Comparison of ENCODE assay signal across 8 cellular contexts in the genomic region with DNA sequence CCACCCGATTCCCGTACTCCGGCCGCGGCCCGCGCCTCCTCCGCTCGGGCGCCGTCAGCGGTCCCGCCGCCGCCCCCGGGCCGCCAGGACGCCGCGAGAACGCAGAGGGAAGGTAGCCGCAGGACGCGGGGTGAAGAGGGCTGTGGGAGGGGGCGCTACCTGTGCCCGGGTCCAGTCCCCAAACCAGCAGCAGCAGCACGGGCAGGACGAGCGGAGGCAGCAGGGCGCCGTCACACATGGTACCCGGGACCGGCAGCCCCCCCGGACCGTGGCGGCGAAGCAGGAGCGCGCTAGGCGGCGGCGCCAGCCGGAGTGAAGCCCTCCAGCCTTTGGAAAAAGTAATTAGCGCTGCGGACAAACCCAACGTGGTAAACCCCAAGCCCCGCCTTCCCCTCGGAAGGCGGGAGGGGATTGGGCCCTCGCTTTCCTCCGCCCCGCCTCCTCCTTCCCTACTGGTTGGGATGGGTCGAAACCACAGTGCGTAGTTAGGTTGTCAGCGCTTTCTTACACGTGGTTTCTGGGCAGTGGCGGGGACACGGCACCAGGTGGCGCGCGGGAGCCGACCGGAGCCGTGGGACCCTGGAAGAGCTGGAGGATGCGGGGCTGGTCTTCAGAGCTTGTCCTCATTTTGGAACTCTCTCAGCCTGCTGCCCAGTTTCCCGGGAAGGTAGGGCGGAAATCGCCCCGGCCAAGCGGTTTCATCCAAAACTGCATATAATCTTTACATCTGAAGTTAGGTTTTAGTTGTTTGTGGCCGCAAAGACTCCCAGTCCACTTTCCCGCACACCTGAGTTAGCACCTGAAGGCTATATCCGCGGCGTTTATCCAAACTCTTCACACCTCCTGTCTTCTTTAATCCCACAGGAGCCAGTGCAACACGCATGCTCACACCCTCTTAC. TPM values are rescaled to one million over a fixed set of nuclear protein-coding genes. Genes with fewer than 3 reads are reported as not detected.
DNase-seq lines count a peak whose midpoint lies in the region; ATAC-seq lines count a peak whose summit lies in the region.

A gene with protein sequence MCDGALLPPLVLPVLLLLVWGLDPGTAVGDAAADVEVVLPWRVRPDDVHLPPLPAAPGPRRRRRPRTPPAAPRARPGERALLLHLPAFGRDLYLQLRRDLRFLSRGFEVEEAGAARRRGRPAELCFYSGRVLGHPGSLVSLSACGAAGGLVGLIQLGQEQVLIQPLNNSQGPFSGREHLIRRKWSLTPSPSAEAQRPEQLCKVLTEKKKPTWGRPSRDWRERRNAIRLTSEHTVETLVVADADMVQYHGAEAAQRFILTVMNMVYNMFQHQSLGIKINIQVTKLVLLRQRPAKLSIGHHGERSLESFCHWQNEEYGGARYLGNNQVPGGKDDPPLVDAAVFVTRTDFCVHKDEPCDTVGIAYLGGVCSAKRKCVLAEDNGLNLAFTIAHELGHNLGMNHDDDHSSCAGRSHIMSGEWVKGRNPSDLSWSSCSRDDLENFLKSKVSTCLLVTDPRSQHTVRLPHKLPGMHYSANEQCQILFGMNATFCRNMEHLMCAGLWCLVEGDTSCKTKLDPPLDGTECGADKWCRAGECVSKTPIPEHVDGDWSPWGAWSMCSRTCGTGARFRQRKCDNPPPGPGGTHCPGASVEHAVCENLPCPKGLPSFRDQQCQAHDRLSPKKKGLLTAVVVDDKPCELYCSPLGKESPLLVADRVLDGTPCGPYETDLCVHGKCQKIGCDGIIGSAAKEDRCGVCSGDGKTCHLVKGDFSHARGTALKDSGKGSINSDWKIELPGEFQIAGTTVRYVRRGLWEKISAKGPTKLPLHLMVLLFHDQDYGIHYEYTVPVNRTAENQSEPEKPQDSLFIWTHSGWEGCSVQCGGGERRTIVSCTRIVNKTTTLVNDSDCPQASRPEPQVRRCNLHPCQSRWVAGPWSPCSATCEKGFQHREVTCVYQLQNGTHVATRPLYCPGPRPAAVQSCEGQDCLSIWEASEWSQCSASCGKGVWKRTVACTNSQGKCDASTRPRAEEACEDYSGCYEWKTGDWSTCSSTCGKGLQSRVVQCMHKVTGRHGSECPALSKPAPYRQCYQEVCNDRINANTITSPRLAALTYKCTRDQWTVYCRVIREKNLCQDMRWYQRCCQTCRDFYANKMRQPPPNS (minus strand): TSS at position 314 of the 899 bp plus-strand sequence. CDS start 76 bp downstream, at position 238.

- H3K36me3 Mint-ChIP-seq in activated CD4-positive, alpha-beta T cell treated with anti-CD3 and anti-CD28 coated beads, Interleukin-2, amount 10 ng/mL, durations not matched to agents 7 days and 5 days (ENCODE audit: low read depth) = no peaks in the 10 kb centered on the region

- POLR2A ChIA-PET in activated CD4-positive, alpha-beta T cell treated with anti-CD3 and anti-CD28 coated beads, Interleukin-2, amount 10 ng/mL, durations not matched to agents 7 days and 5 days (lab: Charles Lee) = no interaction called here

- ATAC-seq in GM18499 (IDR thresholded peaks at IDR 0.05; ENCODE audit: insufficient read depth, unreplicated experiment) (peak; percentile 81), HG02973 (IDR thresholded peaks at IDR 0.05; ENCODE audit: unreplicated experiment) (peak; percentile 98)

- peaks cover 17% of the 10 kb centered on the region for H3K27me3 Mint-ChIP-seq in activated CD4-positive, alpha-beta T cell treated with anti-CD3 and anti-CD28 coated beads, Interleukin-2, amount 10 ng/mL, durations not matched to agents 7 days and 5 days

- CTCF ChIA-PET in activated CD4-positive, alpha-beta T cell treated with anti-CD3 and anti-CD28 coated beads, Interleukin-2, amount 10 ng/mL, durations not matched to agents 7 days and 5 days (lab: Charles Lee) = interaction anchor here (0.8 to 10.1 kb wide), 8 partner anchors 8 to 665 kb away, joined by 3 to 117 read pairs (median 5); no protein-coding TSS in a partner anchor

- H3K4me1 Mint-ChIP-seq in activated CD4-positive, alpha-beta T cell treated with anti-CD3 and anti-CD28 coated beads, Interleukin-2, amount 10 ng/mL, durations not matched to agents 7 days and 5 days = peaks cover 18% of the 10 kb centered on the region

- H3K27ac Mint-ChIP-seq in activated CD4-positive, alpha-beta T cell treated with anti-CD3 and anti-CD28 coated beads, Interleukin-2, amount 10 ng/mL, durations not matched to agents 7 days and 5 days = no peak within 1 kb of the TSS

- peak; percentile 78 for DNase-seq in NCI-H2171 treated with DMSO at 0.1 percent for 48 hours (lab: John Stamatoyannopoulos, UW)
- peak; percentile 96 for DNase-seq in activated CD4-positive, alpha-beta T cell treated with anti-CD3 and anti-CD28 coated beads, Interleukin-2, amount 10 ng/mL, durations not matched to agents 7 days and 5 days
- DNase-seq in cortex of kidney (lab: John Stamatoyannopoulos, UW) = peak; percentile 87
- peak; percentile 99 for DNase-seq in left kidney (ENCODE audit: low read depth, low spot score)
- DNase-seq in stimulated activated CD4-positive, alpha-beta T cell treated with anti-CD3 and anti-CD28 coated beads, Interleukin-1b, Interleukin-23, amount 100 ng/mL, for 24 hours (ENCODE audit: low read depth in 4 of 4, low spot score in 1 of 4) = peak; percentile 86 to 93 (median 88)
- DNase-seq in NCI-H187 treated with DMSO at 0.1 percent for 48 hours (lab: John Stamatoyannopoulos, UW) = no peak

- H3K4me3 Mint-ChIP-seq in activated CD4-positive, alpha-beta T cell treated with anti-CD3 and anti-CD28 coated beads, Interleukin-2, amount 10 ng/mL, durations not matched to agents 7 days and 5 days = peak within 1 kb of the TSS; percentile 54

- H3K9me3 Mint-ChIP-seq in activated CD4-positive, alpha-beta T cell treated with anti-CD3 and anti-CD28 coated beads, Interleukin-2, amount 10 ng/mL, durations not matched to agents 7 days and 5 days = no peaks in the 10 kb centered on the region

RNA-seq across cellular contexts. Expression of the gene that starts here (rescaled TPM):
- 1 to 10 TPM; 4.1 to 5.0 TPM for total RNA-seq in activated CD4-positive, alpha-beta T cell treated with anti-CD3 and anti-CD28 coated beads, Interleukin-2, amount 10 ng/mL, durations not matched to agents 7 days and 5 days
